ENCODE assay signal across 1 cellular context in genomic region chr17:82345151-82345976, GRCh38.
TF ChIP-seq lines count a peak whose summit lies in the region.

No MANE protein-coding gene starts in this region.

TF ChIP-seq in K562, 482 proteins besides CTCF, POLR2A, EP300 and RAD21 (continued from another document and continues in another):
- peak; percentile 98 for TF ChIP-seq MGA (IDR thresholded peaks at IDR 0.05)
- no peak for TF ChIP-seq ZNF609 (CRISPR knock-in tag; IDR thresholded peaks at IDR 0.05; ENCODE audit: borderline replicate concordance)
- TF ChIP-seq XRCC5 (IDR thresholded peaks at IDR 0.05; ENCODE audit: low read depth, low read length) = no peak
- no peak for TF ChIP-seq ZNF445 (CRISPR knock-in tag; IDR thresholded peaks at IDR 0.05; ENCODE audit: low read depth)
- TF ChIP-seq ZC3H11A (IDR thresholded peaks at IDR 0.05; ENCODE audit: low read depth, low read length) = no peak
- peak; percentile 61; the same call in 1 of the 2 replicates for TF ChIP-seq KLF6 (CRISPR knock-in tag; IDR thresholded peaks at IDR 0.05; ENCODE audit: borderline replicate concordance)
- TF ChIP-seq ZFX (CRISPR knock-in tag; IDR thresholded peaks at IDR 0.05) = peak; percentile 99
- TF ChIP-seq ZBTB9 (CRISPR knock-in tag; IDR thresholded peaks at IDR 0.05) = peak; percentile 95
- TF ChIP-seq MYC (IDR thresholded peaks at IDR 0.05; ENCODE audit: low read depth, low read length) = peak; percentile 97
- peak; percentile 94 for TF ChIP-seq MYC (CRISPR knock-in tag; IDR thresholded peaks at IDR 0.05; ENCODE audit: borderline replicate concordance, low read depth)
- TF ChIP-seq SPI1 (IDR thresholded peaks at IDR 0.05; ENCODE audit: borderline replicate concordance, low read depth, low read length) = no peak
- peak; percentile 89 for TF ChIP-seq MTA2 (IDR thresholded peaks at IDR 0.05; ENCODE audit: low read depth)
- TF ChIP-seq ZZZ3 (IDR thresholded peaks at IDR 0.05) = no peak
- TF ChIP-seq GTF2E2 (tag; IDR thresholded peaks at IDR 0.05) = no peak
- no peak for TF ChIP-seq TAF7 (tag; IDR thresholded peaks at IDR 0.05)
- peak; percentile 50; the same call in 1 of the 2 replicates for TF ChIP-seq MAFK (IDR thresholded peaks at IDR 0.05; ENCODE audit: low read length)
- no peak for TF ChIP-seq ZNF263 (CRISPR knock-in tag; IDR thresholded peaks at IDR 0.05; ENCODE audit: borderline replicate concordance)
- TF ChIP-seq DDX20 (tag; IDR thresholded peaks at IDR 0.05; ENCODE audit: low read depth) = no peak
- TF ChIP-seq KDM5B (IDR thresholded peaks at IDR 0.05; ENCODE audit: insufficient replicate concordance, low read depth, low read length) = peak; percentile 39
- peak; percentile 86 for TF ChIP-seq FOSL1 (tag; conservative IDR thresholded peaks at IDR 0.05)
- TF ChIP-seq ZNF197 (CRISPR knock-in tag; IDR thresholded peaks at IDR 0.05; ENCODE audit: low read depth) = 0 out of 2 replicates have a peak, but pooled peaks have one; percentile 83
- TF ChIP-seq HDAC8 (tag; IDR thresholded peaks at IDR 0.05) = peak; percentile 92
- peak; percentile 98 for TF ChIP-seq NCOR1 (IDR thresholded peaks at IDR 0.05)
- TF ChIP-seq NFIX (CRISPR knock-in tag; IDR thresholded peaks at IDR 0.05; ENCODE audit: low read depth) = no peak
- no peak for TF ChIP-seq PYGO2 (tag; IDR thresholded peaks at IDR 0.05)
- TF ChIP-seq ZNF707 (CRISPR knock-in tag; conservative IDR thresholded peaks at IDR 0.05) = no peak
- no peak for TF ChIP-seq ELK1 (CRISPR knock-in tag; IDR thresholded peaks at IDR 0.05)
- peak; percentile 94 for TF ChIP-seq ZNF589 (CRISPR knock-in tag; IDR thresholded peaks at IDR 0.05; ENCODE audit: low read depth)
- TF ChIP-seq THAP7 (CRISPR knock-in tag; IDR thresholded peaks at IDR 0.05) = no peak
- no peak for TF ChIP-seq CTCFL (IDR thresholded peaks at IDR 0.05; ENCODE audit: borderline replicate concordance, insufficient read depth, low read depth, low read length, poor library complexity, severe bottlenecking)
- no peak for TF ChIP-seq ZKSCAN3 (CRISPR knock-in tag; IDR thresholded peaks at IDR 0.05)
- no peak for TF ChIP-seq ARID3B (CRISPR knock-in tag; IDR thresholded peaks at IDR 0.05; ENCODE audit: borderline replicate concordance)
